23 cellular contexts compared by ENCODE assay signal in genomic region chr6:143845033-143845432, GRCh38. TPM values are rescaled to one million over a fixed set of nuclear protein-coding genes. Genes with fewer than 3 reads are reported as not detected.
DNase-seq lines count a peak whose midpoint lies in the region; ATAC-seq, FAIRE-seq and TF ChIP-seq lines count a peak whose summit lies in the region.
"Had no signal": no experiment of that assay in that cellular context is flagged by ENCODE, and none has a peak within 500 bp of the region (broad histone marks: within the 10 kb centered on the region; RNA-seq: fewer than 3 reads in every experiment).

No MANE protein-coding gene starts in this region.

- peak overlapping the region; percentile 6 for H3K4me3 Mint-ChIP-seq in T-helper 2 cell treated with Interferon-gamma antibody and Interleukin-4, amounts not matched to agents 5 μg/mL and 100 μg/mL, for 36 hours
- peak overlapping the region in 2 of 3 donors; percentile 14 to 16 for H3K4me3 Mint-ChIP-seq in T-cell

- H3K9me3 ChIP-seq in neural cell (ENCODE audit: low read length) = no peaks in the 10 kb centered on the region
- H3K9me3 ChIP-seq: transverse colon had no signal

- H3K9me2 ChIP-seq in neural cell (ENCODE audit: insufficient read depth, low read length) = no peaks in the 10 kb centered on the region

- CTCF ChIA-PET in T-cell (lab: Charles Lee) = no interaction called here

- no peak for TF ChIP-seq RAD21 in neural cell (conservative IDR thresholded peaks at IDR 0.05)

- ATAC-seq in T-cell (replicated peaks in 1 of 4) (no peak), HG03521 (IDR thresholded peaks at IDR 0.05; ENCODE audit: unreplicated experiment) (no peak), GM19397 (IDR thresholded peaks at IDR 0.05; ENCODE audit: unreplicated experiment) (no peak)
- ATAC-seq: CD8-positive, alpha-beta T cell; esophagus mucosa; left ventricle myocardium superior had no signal

- peak overlapping the region; percentile 91 for H3K4me3 ChIP-seq in neural cell (ENCODE audit: low read length)
- H3K4me3 ChIP-seq: transverse colon had no signal

- no peak overlapping the region for H2AFZ ChIP-seq in neural cell (ENCODE audit: low read depth, low read length)

- H3K9ac ChIP-seq in neural cell (ENCODE audit: low read length) = no peak overlapping the region

- H3K9me3 Mint-ChIP-seq in T-helper 2 cell treated with Interferon-gamma antibody and Interleukin-4, amounts not matched to agents 5 μg/mL and 100 μg/mL, for 36 hours = no peaks in the 10 kb centered on the region
- H3K9me3 Mint-ChIP-seq in T-cell = no peaks in the 10 kb centered on the region
- H3K9me3 Mint-ChIP-seq: CD8-positive, alpha-beta T cell had no signal

- H3K27ac Mint-ChIP-seq in T-helper 2 cell treated with Interferon-gamma antibody and Interleukin-4, amounts not matched to agents 5 μg/mL and 100 μg/mL, for 36 hours = no peak overlapping the region
- no peak overlapping the region for H3K27ac Mint-ChIP-seq in T-cell

- no peak overlapping the region for H3K27ac ChIP-seq in neural cell (ENCODE audit: low read length)
- H3K27ac ChIP-seq: cardiac muscle cell had no signal

- TF ChIP-seq EP300 in neural cell (conservative IDR thresholded peaks at IDR 0.05; ENCODE audit: poor library complexity, severe bottlenecking) = no peak

- H3K27me3 ChIP-seq in neural cell (ENCODE audit: insufficient read depth, low read depth, low read length) = no peaks in the 10 kb centered on the region
- H3K27me3 ChIP-seq: cardiac muscle cell, transverse colon had no signal

- H4K20me1 ChIP-seq in neural cell (ENCODE audit: insufficient read depth) = no peaks in the 10 kb centered on the region

- TF ChIP-seq CTCF in neural cell (IDR thresholded peaks at IDR 0.05; ENCODE audit: poor library complexity, severe bottlenecking) = no peak

- POLR2A ChIA-PET in T-cell (lab: Charles Lee) = interaction anchor here in 1 of 2 donors (0.6 kb wide), 1 partner anchor 220 kb away, joined by 3 read pairs; no protein-coding TSS in a partner anchor

- peaks cover 50% of the 10 kb centered on the region for H3K36me3 Mint-ChIP-seq in T-helper 2 cell treated with Interferon-gamma antibody and Interleukin-4, amounts not matched to agents 5 μg/mL and 100 μg/mL, for 36 hours (ENCODE audit: low read depth)
- peaks cover 42% of the 10 kb centered on the region for H3K36me3 Mint-ChIP-seq in T-cell

- no peaks in the 10 kb centered on the region for H3K27me3 Mint-ChIP-seq in T-helper 2 cell treated with Interferon-gamma antibody and Interleukin-4, amounts not matched to agents 5 μg/mL and 100 μg/mL, for 36 hours (ENCODE audit: low read depth)
- no peaks in the 10 kb centered on the region for H3K27me3 Mint-ChIP-seq in T-cell

- peaks cover 15% of the 10 kb centered on the region for H3K36me3 ChIP-seq in neural cell (ENCODE audit: insufficient read depth, low read length)

- peaks cover 22% of the 10 kb centered on the region for H3K79me2 ChIP-seq in neural cell (replicated peaks; ENCODE audit: insufficient read depth, low read length)

- peaks cover 20% of the 10 kb centered on the region for H3K4me1 Mint-ChIP-seq in T-helper 2 cell treated with Interferon-gamma antibody and Interleukin-4, amounts not matched to agents 5 μg/mL and 100 μg/mL, for 36 hours (ENCODE audit: low read depth)
- peaks cover 31 to 53% (median 44%) of the 10 kb centered on the region in 3 donors for H3K4me1 Mint-ChIP-seq in T-cell

- H3K4me2 ChIP-seq in neural cell (ENCODE audit: low read length) = no peak overlapping the region

- peak; percentile 28 for FAIRE-seq in GM19239 (lab: Jason Lieb, UNC)
- FAIRE-seq: HTR-8/SVneo, small intestine had no signal

- no peaks in the 10 kb centered on the region for H3F3A ChIP-seq in neural cell (ENCODE audit: insufficient read depth, low read length, poor library complexity, severe bottlenecking)

- DNase-seq in T-helper 2 cell treated with Interferon-gamma antibody and Interleukin-4, amounts not matched to agents 5 μg/mL and 100 μg/mL, for 36 hours (ENCODE audit: low spot score) = no peak
- DNase-seq in T-helper 2 cell (no peak), GM19239 (ENCODE audit: insufficient read length, low spot score) (no peak), T-cell (no peak), T-helper 9 cell (no peak)
- DNase-seq: activated CD4-positive, CD25-positive, alpha-beta regulatory T cell treated with anti-CD3 and anti-CD28 coated beads, Interleukin-2, amount 50 U/mL, for 72 hours; CD8-positive, alpha-beta T cell; DMS79; left ventricle myocardium superior; MM.1S; NCI-H2029; SHP77 treated with DMSO at 0.1 percent for 48 hours; small intestine; transverse colon had no signal

TF ChIP-seq in neural cell, 6 proteins besides CTCF, POLR2A, EP300 and RAD21:
- TF ChIP-seq REST (IDR thresholded peaks at IDR 0.05; ENCODE audit: borderline replicate concordance) = no peak
- TF ChIP-seq EZH2 (IDR thresholded peaks at IDR 0.05; ENCODE audit: borderline replicate concordance, insufficient read depth, low read length, poor library complexity, severe bottlenecking) = no peak

RNA-seq across cellular contexts. Expression of gene LTV1, which starts 1.9 kb away (rescaled TPM):
- 10 to 100 TPM; 16.6 to 22.1 (median 20.3) TPM for total RNA-seq in T-cell
- 25.4 and 35.5 TPM in 2 replicates for polyA plus RNA-seq in neural cell
- 19.7 and 24.8 TPM in 2 replicates for polyA minus RNA-seq in neural cell

RNA-seq across cellular contexts. Expression of gene ZC2HC1B, which starts 19.2 kb away (rescaled TPM):
- total RNA-seq in T-cell = not detected
- polyA plus RNA-seq in neural cell = 0.34 TPM in 1 of 2 replicates, not detected in the other
- not detected in 2 replicates for polyA minus RNA-seq in neural cell
- total RNA-seq: A673; cardiac muscle cell; CD8-positive, alpha-beta T cell; esophagus mucosa; glomerular endothelial cell; left ventricle myocardium superior; NCI-H460; transverse colon had no signal
- polyA plus RNA-seq: cardiac muscle cell, small intestine had no signal
